In the genomic region with DNA sequence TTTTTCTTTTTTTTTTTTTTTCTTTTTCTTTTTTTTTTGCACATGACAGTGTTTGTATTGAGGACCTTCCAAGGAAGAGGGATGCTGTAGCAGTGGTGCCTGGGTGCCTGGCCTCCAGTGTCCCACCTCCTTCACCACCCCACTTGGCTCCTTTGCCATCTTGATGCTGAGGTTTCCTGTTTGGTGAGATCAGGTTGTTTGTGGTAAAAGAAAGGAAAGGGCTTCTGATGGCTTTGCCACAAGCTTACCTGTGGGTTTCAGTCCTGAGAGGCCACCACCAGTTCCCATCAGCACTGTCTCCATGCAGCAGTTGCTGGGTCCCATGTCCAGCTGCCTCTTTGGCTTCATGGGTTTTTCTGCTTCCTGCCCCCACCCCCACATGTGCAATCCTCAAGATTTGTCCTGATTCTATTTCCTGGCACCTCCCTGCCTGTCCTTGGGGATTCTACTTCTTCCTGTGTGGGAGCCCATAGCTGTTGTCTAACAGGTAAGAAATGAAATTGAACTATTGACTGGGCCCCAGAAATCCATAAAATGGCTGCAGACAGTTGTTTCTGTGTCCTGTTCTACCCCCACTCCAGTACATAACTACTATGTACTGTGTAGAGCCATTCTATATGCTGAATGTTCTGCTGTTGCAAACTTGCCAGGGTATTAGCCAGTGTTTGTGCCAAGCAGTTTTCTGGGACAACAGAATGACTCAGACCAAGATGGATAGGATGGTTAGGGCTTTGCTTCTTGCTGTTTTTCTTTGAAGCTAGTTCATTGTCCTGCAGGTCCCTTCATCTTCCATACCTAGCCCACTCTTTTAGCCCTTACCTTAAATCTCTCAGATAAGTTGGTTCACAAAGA, we compare ENCODE assay signal across 1 cellular context.
TF ChIP-seq lines count a peak whose summit lies in the region.

No MANE protein-coding gene starts in this region.

TF ChIP-seq in GM12878, 131 proteins besides CTCF, POLR2A, EP300 and RAD21:
- no peak for TF ChIP-seq POLR2AphosphoS5 (IDR thresholded peaks at IDR 0.05; ENCODE audit: low read length)
- peak; percentile 64 for TF ChIP-seq RUNX3 (IDR thresholded peaks at IDR 0.05; ENCODE audit: low read length)
- TF ChIP-seq SMAD5 (IDR thresholded peaks at IDR 0.05; ENCODE audit: low read depth): 0 out of 2 replicates have a peak, but pooled peaks have one; percentile 32
TF ChIP-seq in GM12878: peak in this region for 2.
